1 cellular context compared by ENCODE assay signal in the genomic region with DNA sequence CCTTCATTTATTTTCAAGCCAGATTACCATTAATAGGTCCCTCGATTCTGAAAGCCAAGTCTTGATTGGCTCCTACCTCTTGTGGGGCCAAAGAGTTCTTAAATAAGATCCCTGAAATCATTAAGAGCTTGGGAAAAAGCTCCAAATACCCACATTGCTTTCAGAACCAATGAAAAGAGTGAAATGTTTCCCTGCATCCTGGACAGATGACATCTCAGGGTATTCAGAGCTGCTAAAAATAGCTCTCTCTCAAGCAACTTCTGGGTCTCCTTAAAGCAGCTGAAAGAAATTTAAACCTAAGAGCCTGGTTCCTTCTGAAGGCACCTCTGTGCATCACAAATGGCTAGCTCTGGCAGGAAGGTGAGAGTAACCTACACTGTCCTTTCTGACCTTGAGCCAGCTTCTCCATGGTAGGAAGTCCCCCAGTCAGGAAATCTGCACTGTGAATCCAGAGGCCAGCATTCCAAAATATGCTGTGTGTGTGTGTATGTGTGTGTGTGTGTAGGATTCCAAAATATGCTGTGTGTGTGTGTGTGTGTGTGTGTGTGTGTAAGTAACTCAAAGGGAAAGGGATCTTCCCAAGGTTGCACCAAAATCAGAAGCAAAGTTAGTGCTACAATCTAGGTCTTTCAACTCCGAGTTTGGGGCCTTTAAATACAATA.
TF ChIP-seq lines count a peak whose summit lies in the region.

No MANE protein-coding gene starts in this region.

TF ChIP-seq in GM23338, 12 proteins besides CTCF, POLR2A, EP300 and RAD21 (continued from another document):
- TF ChIP-seq, protein P1, sequence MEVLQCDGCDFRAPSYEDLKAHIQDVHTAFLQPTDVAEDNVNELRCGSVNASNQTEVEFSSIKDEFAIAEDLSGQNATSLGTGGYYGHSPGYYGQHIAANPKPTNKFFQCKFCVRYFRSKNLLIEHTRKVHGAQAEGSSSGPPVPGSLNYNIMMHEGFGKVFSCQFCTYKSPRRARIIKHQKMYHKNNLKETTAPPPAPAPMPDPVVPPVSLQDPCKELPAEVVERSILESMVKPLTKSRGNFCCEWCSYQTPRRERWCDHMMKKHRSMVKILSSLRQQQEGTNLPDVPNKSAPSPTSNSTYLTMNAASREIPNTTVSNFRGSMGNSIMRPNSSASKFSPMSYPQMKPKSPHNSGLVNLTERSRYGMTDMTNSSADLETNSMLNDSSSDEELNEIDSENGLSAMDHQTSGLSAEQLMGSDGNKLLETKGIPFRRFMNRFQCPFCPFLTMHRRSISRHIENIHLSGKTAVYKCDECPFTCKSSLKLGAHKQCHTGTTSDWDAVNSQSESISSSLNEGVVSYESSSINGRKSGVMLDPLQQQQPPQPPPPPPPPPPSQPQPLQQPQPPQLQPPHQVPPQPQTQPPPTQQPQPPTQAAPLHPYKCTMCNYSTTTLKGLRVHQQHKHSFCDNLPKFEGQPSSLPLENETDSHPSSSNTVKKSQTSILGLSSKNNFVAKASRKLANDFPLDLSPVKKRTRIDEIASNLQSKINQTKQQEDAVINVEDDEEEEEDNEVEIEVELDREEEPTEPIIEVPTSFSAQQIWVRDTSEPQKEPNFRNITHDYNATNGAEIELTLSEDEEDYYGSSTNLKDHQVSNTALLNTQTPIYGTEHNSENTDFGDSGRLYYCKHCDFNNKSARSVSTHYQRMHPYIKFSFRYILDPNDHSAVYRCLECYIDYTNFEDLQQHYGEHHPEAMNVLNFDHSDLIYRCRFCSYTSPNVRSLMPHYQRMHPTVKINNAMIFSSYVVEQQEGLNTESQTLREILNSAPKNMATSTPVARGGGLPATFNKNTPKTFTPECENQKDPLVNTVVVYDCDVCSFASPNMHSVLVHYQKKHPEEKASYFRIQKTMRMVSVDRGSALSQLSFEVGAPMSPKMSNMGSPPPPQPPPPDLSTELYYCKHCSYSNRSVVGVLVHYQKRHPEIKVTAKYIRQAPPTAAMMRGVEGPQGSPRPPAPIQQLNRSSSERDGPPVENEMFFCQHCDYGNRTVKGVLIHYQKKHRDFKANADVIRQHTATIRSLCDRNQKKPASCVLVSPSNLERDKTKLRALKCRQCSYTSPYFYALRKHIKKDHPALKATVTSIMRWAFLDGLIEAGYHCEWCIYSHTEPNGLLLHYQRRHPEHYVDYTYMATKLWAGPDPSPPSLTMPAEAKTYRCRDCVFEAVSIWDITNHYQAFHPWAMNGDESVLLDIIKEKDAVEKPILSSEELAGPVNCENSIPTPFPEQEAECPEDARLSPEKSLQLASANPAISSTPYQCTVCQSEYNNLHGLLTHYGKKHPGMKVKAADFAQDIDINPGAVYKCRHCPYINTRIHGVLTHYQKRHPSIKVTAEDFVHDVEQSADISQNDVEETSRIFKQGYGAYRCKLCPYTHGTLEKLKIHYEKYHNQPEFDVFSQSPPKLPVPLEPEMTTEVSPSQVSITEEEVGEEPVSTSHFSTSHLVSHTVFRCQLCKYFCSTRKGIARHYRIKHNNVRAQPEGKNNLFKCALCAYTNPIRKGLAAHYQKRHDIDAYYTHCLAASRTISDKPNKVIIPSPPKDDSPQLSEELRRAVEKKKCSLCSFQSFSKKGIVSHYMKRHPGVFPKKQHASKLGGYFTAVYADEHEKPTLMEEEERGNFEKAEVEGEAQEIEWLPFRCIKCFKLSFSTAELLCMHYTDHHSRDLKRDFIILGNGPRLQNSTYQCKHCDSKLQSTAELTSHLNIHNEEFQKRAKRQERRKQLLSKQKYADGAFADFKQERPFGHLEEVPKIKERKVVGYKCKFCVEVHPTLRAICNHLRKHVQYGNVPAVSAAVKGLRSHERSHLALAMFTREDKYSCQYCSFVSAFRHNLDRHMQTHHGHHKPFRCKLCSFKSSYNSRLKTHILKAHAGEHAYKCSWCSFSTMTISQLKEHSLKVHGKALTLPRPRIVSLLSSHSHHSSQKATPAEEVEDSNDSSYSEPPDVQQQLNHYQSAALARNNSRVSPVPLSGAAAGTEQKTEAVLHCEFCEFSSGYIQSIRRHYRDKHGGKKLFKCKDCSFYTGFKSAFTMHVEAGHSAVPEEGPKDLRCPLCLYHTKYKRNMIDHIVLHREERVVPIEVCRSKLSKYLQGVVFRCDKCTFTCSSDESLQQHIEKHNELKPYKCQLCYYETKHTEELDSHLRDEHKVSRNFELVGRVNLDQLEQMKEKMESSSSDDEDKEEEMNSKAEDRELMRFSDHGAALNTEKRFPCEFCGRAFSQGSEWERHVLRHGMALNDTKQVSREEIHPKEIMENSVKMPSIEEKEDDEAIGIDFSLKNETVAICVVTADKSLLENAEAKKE (CRISPR knock-in tag; IDR thresholded peaks at IDR 0.05): no peak
- TF ChIP-seq JUNB (IDR thresholded peaks at IDR 0.05; ENCODE audit: unreplicated experiment) (no peak), STAT1 (IDR thresholded peaks at IDR 0.05; ENCODE audit: unreplicated experiment) (no peak), NANOG (IDR thresholded peaks at IDR 0.05; ENCODE audit: borderline replicate concordance) (no peak), EZH2phosphoT487 (IDR thresholded peaks at IDR 0.05; ENCODE audit: unreplicated experiment) (no peak)
- TF ChIP-seq, protein P2, sequence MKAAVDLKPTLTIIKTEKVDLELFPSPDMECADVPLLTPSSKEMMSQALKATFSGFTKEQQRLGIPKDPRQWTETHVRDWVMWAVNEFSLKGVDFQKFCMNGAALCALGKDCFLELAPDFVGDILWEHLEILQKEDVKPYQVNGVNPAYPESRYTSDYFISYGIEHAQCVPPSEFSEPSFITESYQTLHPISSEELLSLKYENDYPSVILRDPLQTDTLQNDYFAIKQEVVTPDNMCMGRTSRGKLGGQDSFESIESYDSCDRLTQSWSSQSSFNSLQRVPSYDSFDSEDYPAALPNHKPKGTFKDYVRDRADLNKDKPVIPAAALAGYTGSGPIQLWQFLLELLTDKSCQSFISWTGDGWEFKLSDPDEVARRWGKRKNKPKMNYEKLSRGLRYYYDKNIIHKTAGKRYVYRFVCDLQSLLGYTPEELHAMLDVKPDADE (IDR thresholded peaks at IDR 0.05): no peak
